ENCODE assay signal across 1 cellular context in the genomic region with DNA sequence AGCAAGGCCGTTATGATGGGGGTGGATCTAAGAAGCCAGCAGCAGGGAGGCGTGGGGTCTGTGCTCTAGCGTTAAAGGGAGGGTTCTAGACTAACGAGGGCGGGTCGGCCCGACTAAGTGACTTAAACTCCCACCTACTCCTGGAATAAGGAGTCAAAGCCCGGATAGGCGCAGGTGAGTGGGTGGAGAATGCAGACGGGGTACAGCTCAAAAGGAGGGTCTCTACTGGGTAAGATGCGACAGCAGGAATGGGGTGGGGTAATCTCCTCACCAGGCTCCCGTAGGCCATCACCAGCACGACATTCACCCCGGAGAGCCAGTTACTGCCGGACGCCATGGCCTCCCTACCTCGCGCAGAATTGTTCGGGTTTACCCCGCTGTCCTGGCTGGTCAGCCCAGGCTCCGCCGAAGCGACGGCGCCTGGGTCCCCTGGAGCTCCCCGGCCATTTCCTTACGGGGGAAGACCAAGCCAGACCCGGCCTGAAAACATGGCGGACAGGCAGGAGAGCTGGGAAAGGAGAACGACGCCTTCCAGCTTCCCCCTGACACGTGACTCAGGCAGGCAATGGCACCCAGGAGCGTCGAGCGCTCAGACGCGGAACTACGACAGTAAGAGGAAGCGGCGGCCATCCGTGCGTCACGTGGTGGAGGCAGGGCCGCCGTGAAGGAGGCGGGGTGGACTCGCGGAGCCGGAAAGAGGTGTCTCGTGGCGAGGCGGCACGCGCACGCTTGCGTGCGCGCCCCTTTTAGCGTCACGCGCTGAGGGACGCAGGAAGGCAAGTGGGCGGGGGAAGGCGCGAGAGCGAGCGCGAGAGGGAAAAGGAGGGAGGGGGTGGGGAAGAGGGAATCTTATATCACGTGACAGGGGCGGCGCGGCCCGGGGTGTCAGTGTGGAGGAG.
TF ChIP-seq lines count a peak whose summit lies in the region.

A gene with protein sequence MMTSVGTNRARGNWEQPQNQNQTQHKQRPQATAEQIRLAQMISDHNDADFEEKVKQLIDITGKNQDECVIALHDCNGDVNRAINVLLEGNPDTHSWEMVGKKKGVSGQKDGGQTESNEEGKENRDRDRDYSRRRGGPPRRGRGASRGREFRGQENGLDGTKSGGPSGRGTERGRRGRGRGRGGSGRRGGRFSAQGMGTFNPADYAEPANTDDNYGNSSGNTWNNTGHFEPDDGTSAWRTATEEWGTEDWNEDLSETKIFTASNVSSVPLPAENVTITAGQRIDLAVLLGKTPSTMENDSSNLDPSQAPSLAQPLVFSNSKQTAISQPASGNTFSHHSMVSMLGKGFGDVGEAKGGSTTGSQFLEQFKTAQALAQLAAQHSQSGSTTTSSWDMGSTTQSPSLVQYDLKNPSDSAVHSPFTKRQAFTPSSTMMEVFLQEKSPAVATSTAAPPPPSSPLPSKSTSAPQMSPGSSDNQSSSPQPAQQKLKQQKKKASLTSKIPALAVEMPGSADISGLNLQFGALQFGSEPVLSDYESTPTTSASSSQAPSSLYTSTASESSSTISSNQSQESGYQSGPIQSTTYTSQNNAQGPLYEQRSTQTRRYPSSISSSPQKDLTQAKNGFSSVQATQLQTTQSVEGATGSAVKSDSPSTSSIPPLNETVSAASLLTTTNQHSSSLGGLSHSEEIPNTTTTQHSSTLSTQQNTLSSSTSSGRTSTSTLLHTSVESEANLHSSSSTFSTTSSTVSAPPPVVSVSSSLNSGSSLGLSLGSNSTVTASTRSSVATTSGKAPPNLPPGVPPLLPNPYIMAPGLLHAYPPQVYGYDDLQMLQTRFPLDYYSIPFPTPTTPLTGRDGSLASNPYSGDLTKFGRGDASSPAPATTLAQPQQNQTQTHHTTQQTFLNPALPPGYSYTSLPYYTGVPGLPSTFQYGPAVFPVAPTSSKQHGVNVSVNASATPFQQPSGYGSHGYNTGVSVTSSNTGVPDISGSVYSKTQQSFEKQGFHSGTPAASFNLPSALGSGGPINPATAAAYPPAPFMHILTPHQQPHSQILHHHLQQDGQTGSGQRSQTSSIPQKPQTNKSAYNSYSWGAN (plus strand): TSS at position 885 of the 899 bp plus-strand sequence. CDS start 4,169 bp downstream, outside the sequence.

TF ChIP-seq in HEK293, 187 proteins besides CTCF, POLR2A, EP300 and RAD21 (continued from another document and continues in another):
- TF ChIP-seq, protein P1, sequence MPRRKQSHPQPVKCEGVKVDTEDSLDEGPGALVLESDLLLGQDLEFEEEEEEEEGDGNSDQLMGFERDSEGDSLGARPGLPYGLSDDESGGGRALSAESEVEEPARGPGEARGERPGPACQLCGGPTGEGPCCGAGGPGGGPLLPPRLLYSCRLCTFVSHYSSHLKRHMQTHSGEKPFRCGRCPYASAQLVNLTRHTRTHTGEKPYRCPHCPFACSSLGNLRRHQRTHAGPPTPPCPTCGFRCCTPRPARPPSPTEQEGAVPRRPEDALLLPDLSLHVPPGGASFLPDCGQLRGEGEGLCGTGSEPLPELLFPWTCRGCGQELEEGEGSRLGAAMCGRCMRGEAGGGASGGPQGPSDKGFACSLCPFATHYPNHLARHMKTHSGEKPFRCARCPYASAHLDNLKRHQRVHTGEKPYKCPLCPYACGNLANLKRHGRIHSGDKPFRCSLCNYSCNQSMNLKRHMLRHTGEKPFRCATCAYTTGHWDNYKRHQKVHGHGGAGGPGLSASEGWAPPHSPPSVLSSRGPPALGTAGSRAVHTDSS (tag by site-specific recombination; IDR thresholded peaks at IDR 0.05): no peak
- peak; percentile 92 for TF ChIP-seq ZNF600 (tag by site-specific recombination; IDR thresholded peaks at IDR 0.05)
- TF ChIP-seq, protein P2, sequence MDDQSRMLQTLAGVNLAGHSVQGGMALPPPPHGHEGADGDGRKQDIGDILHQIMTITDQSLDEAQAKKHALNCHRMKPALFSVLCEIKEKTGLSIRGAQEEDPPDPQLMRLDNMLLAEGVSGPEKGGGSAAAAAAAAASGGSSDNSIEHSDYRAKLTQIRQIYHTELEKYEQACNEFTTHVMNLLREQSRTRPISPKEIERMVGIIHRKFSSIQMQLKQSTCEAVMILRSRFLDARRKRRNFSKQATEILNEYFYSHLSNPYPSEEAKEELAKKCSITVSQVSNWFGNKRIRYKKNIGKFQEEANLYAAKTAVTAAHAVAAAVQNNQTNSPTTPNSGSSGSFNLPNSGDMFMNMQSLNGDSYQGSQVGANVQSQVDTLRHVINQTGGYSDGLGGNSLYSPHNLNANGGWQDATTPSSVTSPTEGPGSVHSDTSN (CRISPR knock-in tag; IDR thresholded peaks at IDR 0.05): no peak
- peak; percentile 31; the same call in 1 of the 2 replicates for TF ChIP-seq ZNF24 (tag by site-specific recombination; IDR thresholded peaks at IDR 0.05)
- TF ChIP-seq ZNF391 (tag by site-specific recombination; IDR thresholded peaks at IDR 0.05; ENCODE audit: borderline replicate concordance, low read depth): peak; percentile 57; the same call in 1 of the 2 replicates
- TF ChIP-seq ZNF785 (tag by site-specific recombination; IDR thresholded peaks at IDR 0.05): no peak
- TF ChIP-seq TRIM28 (IDR thresholded peaks at IDR 0.05; ENCODE audit: borderline replicate concordance, low read length): 0 out of 2 replicates have a peak, but pooled peaks have one; percentile 45
- peak; percentile 82 for TF ChIP-seq ZNF366 (tag by site-specific recombination; conservative IDR thresholded peaks at IDR 0.05)
- peak; percentile 61 for TF ChIP-seq GLIS1 (tag by site-specific recombination; IDR thresholded peaks at IDR 0.05)
- TF ChIP-seq, protein P3, sequence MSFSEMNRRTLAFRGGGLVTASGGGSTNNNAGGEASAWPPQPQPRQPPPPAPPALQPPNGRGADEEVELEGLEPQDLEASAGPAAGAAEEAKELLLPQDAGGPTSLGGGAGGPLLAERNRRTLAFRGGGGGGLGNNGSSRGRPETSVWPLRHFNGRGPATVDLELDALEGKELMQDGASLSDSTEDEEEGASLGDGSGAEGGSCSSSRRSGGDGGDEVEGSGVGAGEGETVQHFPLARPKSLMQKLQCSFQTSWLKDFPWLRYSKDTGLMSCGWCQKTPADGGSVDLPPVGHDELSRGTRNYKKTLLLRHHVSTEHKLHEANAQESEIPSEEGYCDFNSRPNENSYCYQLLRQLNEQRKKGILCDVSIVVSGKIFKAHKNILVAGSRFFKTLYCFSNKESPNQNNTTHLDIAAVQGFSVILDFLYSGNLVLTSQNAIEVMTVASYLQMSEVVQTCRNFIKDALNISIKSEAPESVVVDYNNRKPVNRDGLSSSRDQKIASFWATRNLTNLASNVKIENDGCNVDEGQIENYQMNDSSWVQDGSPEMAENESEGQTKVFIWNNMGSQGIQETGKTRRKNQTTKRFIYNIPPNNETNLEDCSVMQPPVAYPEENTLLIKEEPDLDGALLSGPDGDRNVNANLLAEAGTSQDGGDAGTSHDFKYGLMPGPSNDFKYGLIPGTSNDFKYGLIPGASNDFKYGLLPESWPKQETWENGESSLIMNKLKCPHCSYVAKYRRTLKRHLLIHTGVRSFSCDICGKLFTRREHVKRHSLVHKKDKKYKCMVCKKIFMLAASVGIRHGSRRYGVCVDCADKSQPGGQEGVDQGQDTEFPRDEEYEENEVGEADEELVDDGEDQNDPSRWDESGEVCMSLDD (tag by site-specific recombination; IDR thresholded peaks at IDR 0.05): peak; percentile 61; the same call in 1 of the 2 replicates
- TF ChIP-seq ZNF660 (tag by site-specific recombination; IDR thresholded peaks at IDR 0.05): 0 out of 2 replicates have a peak, but pooled peaks have one; percentile 71
- TF ChIP-seq, protein P4, sequence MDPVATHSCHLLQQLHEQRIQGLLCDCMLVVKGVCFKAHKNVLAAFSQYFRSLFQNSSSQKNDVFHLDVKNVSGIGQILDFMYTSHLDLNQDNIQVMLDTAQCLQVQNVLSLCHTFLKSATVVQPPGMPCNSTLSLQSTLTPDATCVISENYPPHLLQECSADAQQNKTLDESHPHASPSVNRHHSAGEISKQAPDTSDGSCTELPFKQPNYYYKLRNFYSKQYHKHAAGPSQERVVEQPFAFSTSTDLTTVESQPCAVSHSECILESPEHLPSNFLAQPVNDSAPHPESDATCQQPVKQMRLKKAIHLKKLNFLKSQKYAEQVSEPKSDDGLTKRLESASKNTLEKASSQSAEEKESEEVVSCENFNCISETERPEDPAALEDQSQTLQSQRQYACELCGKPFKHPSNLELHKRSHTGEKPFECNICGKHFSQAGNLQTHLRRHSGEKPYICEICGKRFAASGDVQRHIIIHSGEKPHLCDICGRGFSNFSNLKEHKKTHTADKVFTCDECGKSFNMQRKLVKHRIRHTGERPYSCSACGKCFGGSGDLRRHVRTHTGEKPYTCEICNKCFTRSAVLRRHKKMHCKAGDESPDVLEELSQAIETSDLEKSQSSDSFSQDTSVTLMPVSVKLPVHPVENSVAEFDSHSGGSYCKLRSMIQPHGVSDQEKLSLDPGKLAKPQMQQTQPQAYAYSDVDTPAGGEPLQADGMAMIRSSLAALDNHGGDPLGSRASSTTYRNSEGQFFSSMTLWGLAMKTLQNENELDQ (tag by site-specific recombination; IDR thresholded peaks at IDR 0.05; ENCODE audit: low read depth): no peak
- peak; percentile 16; the same call in 1 of the 2 replicates for TF ChIP-seq ZNF341 (tag by site-specific recombination; IDR thresholded peaks at IDR 0.05; ENCODE audit: low read depth)
- TF ChIP-seq ZNF2 (tag by site-specific recombination; IDR thresholded peaks at IDR 0.05): peak; percentile 82
- TF ChIP-seq HOXA7 (CRISPR knock-in tag; IDR thresholded peaks at IDR 0.05; ENCODE audit: borderline replicate concordance): no peak
- TF ChIP-seq, protein P5, sequence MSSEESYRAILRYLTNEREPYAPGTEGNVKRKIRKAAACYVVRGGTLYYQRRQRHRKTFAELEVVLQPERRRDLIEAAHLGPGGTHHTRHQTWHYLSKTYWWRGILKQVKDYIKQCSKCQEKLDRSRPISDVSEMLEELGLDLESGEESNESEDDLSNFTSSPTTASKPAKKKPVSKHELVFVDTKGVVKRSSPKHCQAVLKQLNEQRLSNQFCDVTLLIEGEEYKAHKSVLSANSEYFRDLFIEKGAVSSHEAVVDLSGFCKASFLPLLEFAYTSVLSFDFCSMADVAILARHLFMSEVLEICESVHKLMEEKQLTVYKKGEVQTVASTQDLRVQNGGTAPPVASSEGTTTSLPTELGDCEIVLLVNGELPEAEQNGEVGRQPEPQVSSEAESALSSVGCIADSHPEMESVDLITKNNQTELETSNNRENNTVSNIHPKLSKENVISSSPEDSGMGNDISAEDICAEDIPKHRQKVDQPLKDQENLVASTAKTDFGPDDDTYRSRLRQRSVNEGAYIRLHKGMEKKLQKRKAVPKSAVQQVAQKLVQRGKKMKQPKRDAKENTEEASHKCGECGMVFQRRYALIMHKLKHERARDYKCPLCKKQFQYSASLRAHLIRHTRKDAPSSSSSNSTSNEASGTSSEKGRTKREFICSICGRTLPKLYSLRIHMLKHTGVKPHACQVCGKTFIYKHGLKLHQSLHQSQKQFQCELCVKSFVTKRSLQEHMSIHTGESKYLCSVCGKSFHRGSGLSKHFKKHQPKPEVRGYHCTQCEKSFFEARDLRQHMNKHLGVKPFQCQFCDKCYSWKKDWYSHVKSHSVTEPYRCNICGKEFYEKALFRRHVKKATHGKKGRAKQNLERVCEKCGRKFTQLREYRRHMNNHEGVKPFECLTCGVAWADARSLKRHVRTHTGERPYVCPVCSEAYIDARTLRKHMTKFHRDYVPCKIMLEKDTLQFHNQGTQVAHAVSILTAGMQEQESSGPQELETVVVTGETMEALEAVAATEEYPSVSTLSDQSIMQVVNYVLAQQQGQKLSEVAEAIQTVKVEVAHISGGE (tag by site-specific recombination; conservative IDR thresholded peaks at IDR 0.05; ENCODE audit: low read depth): peak; percentile 91
- TF ChIP-seq ZNF138 (tag by site-specific recombination; IDR thresholded peaks at IDR 0.05; ENCODE audit: borderline replicate concordance): no peak
- TF ChIP-seq ZNF157 (tag by site-specific recombination; IDR thresholded peaks at IDR 0.05): peak; percentile 31; the same call in 1 of the 2 replicates
- peak; percentile 25; the same call in 1 of the 2 replicates for TF ChIP-seq ZBTB20 (tag by site-specific recombination; IDR thresholded peaks at IDR 0.05)
- TF ChIP-seq, protein P6, sequence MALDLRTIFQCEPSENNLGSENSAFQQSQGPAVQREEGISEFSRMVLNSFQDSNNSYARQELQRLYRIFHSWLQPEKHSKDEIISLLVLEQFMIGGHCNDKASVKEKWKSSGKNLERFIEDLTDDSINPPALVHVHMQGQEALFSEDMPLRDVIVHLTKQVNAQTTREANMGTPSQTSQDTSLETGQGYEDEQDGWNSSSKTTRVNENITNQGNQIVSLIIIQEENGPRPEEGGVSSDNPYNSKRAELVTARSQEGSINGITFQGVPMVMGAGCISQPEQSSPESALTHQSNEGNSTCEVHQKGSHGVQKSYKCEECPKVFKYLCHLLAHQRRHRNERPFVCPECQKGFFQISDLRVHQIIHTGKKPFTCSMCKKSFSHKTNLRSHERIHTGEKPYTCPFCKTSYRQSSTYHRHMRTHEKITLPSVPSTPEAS (tag by site-specific recombination; IDR thresholded peaks at IDR 0.05): 0 out of 2 replicates have a peak, but pooled peaks have one; percentile 11
- peak; percentile 75; the same call in 1 of the 2 replicates for TF ChIP-seq SP7 (tag by site-specific recombination; IDR thresholded peaks at IDR 0.05)
- TF ChIP-seq FEZF1 (tag by site-specific recombination; IDR thresholded peaks at IDR 0.05): peak; percentile 74
- TF ChIP-seq, protein P7, sequence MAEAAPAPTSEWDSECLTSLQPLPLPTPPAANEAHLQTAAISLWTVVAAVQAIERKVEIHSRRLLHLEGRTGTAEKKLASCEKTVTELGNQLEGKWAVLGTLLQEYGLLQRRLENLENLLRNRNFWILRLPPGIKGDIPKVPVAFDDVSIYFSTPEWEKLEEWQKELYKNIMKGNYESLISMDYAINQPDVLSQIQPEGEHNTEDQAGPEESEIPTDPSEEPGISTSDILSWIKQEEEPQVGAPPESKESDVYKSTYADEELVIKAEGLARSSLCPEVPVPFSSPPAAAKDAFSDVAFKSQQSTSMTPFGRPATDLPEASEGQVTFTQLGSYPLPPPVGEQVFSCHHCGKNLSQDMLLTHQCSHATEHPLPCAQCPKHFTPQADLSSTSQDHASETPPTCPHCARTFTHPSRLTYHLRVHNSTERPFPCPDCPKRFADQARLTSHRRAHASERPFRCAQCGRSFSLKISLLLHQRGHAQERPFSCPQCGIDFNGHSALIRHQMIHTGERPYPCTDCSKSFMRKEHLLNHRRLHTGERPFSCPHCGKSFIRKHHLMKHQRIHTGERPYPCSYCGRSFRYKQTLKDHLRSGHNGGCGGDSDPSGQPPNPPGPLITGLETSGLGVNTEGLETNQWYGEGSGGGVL (tag by site-specific recombination; IDR thresholded peaks at IDR 0.05): peak; percentile 91
- TF ChIP-seq KLF16 (tag by site-specific recombination; IDR thresholded peaks at IDR 0.05): peak; percentile 29
